Comparison of ENCODE assay signal across 28 cellular contexts in the genomic region with DNA sequence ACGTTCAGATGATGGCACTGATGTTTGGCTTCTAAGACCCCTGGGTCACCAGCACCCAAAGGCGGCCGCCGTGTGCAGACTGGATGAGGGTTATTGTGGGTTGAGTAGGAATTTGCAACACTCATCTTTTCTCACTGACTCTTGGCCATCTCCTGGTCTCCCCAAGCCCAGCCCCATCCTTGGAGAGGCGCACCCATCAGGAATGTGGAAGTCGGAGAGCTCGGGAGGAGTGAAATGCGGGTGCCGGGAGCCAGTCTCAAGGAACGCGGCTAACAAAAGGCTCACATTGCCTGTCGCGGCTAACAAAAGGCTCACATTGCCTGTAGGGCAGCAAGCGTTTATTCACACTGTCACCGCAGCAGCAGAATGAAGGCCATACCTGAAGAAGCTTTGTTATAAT.
DNase-seq lines count a peak whose midpoint lies in the region; ATAC-seq, FAIRE-seq and TF ChIP-seq lines count a peak whose summit lies in the region.
"Had no signal": no experiment of that assay in that cellular context is flagged by ENCODE, and none has a peak within 500 bp of the region (broad histone marks: within the 10 kb centered on the region; RNA-seq: fewer than 3 reads in every experiment).

No MANE protein-coding gene starts in this region.

- H2AFZ ChIP-seq in IMR-90 (replicated peaks; ENCODE audit: low read length, poor library complexity): peak overlapping the region; percentile 59
- 0 out of 2 replicates have a peak overlapping the region, but pooled peaks have one; percentile 21 for H2AFZ ChIP-seq in H1 (ENCODE audit: low read length)

- H3K56ac ChIP-seq in IMR-90 (ENCODE audit: extremely low read depth, insufficient read depth, low read length) (no peak overlapping the region), H1 (replicated peaks; ENCODE audit: insufficient read length, low read depth, low read length) (no peak overlapping the region)

- no peak overlapping the region for H3K4me3 ChIP-seq in AG10803 (ENCODE audit: low read length)
- H3K4me3 ChIP-seq in IMR-90 (ENCODE audit: insufficient read depth, low read depth, low read length): no peak overlapping the region
- H3K4me3 ChIP-seq in H1 (ENCODE audit: extremely low read depth in 1 of 4, insufficient read depth in 2 of 4, low read depth in 3 of 4, low read length in 4 of 4): no peak overlapping the region
- no peak overlapping the region for H3K4me3 ChIP-seq in esophagus muscularis mucosa
- H3K4me3 ChIP-seq: adrenal gland, left lung, Peyer's patch, right lobe of liver, transverse colon had no signal

- no peaks in the 10 kb centered on the region for H3K79me2 ChIP-seq in H1 (ENCODE audit: control insufficient read depth in 1 of 2, insufficient read depth in 2 of 2, low read length in 2 of 2)

- DNase-seq in AG10803 (ENCODE audit: low read depth): peak; percentile 10
- no peak for DNase-seq in IMR-90
- no peak for DNase-seq in H1 (ENCODE audit: low read depth in 1 of 2, low spot score in 2 of 2)
- no peak for DNase-seq in neural crest cell (ENCODE audit: low read depth, low spot score)
- DNase-seq in NCI-H1417 treated with DMSO at 0.1 percent for 48 hours (lab: John Stamatoyannopoulos, UW): no peak
- no peak for DNase-seq in esophagus muscularis mucosa (ENCODE audit: extremely low spot score)
- DNase-seq in NCI-H146 treated with DMSO at 0.1 percent for 48 hours (lab: John Stamatoyannopoulos, UW; ENCODE audit: unreplicated experiment): no peak
- DNase-seq: 8988T; activated CD4-positive, alpha-beta T cell treated with anti-CD3 and anti-CD28 coated beads for 4 hours; activated CD8-positive, alpha-beta T cell treated with anti-CD3 and anti-CD28 coated beads, Interleukin-2, amount 10 ng/mL, durations not matched to agents 7 days and 5 days; activated naive CD4-positive, alpha-beta T cell treated with anti-CD3 and anti-CD28 coated beads for 36 hours; adrenal gland; DMS79 treated with DMSO at 0.1 percent for 48 hours; hypothalamus; left lung; mesenchymal stem cell; NCI-H1436; Peyer's patch; right lobe of liver; stimulated activated CD4-positive, alpha-beta T cell treated with anti-CD3 and anti-CD28 coated beads, Interleukin-4, amount 100 ng/mL, for 24 hours; SW 1271; T-helper 9 cell; transverse colon had no signal

- intact Hi-C loops in IMR-90 (cut with micrococcal nuclease): no loop called here
- intact Hi-C loops in esophagus muscularis mucosa (cut with DNase I): no loop called here

- H2AK5ac ChIP-seq in IMR-90 (ENCODE audit: low read depth, low read length) (no peak overlapping the region), H1 (ENCODE audit: low read depth, low read length) (no peak overlapping the region)

- TF ChIP-seq EP300 in H1 (IDR thresholded peaks at IDR 0.05; ENCODE audit: borderline replicate concordance in 1 of 2, low read depth in 2 of 2, low read length in 2 of 2) (no peak), esophagus muscularis mucosa (IDR thresholded peaks at IDR 0.05) (no peak)

- H2BK20ac ChIP-seq in IMR-90 (ENCODE audit: low read depth, low read length) (no peak overlapping the region), H1 (ENCODE audit: low read length) (peak overlapping the region; percentile 61; the same call in 1 of the 2 replicates)

- H4K20me1 ChIP-seq in IMR-90 (ENCODE audit: insufficient read depth, low read length): no peaks in the 10 kb centered on the region
- no peaks in the 10 kb centered on the region for H4K20me1 ChIP-seq in H1 (replicated peaks in 1 of 2; ENCODE audit: control insufficient read depth in 1 of 2, insufficient read depth in 2 of 2, low read length in 2 of 2)

- TF ChIP-seq RAD21 in IMR-90 (IDR thresholded peaks at IDR 0.05; ENCODE audit: low read length) (no peak), H1 (IDR thresholded peaks at IDR 0.05 in 1 of 2, conservative IDR thresholded peaks at IDR 0.05 in 1 of 2; ENCODE audit: low read depth in 2 of 2, low read length in 2 of 2) (no peak)

- no peak overlapping the region for H4K91ac ChIP-seq in IMR-90 (ENCODE audit: insufficient read depth, low read depth, low read length)
- peak overlapping the region; percentile 66 for H4K91ac ChIP-seq in H1 (replicated peaks; ENCODE audit: insufficient read length, low read length)

- in situ Hi-C loops in IMR-90 (cut with MboI; ENCODE audit: low sequenced_read_pairs): no loop called here

- no peaks in the 10 kb centered on the region for H3K9me3 Mint-ChIP-seq in neural crest cell
- H3K9me3 Mint-ChIP-seq: activated naive CD4-positive, alpha-beta T cell treated with anti-CD3 and anti-CD28 coated beads for 36 hours had no signal

- H4K8ac ChIP-seq in IMR-90 (ENCODE audit: low read depth in 2 of 2, low read length in 2 of 2) (no peak overlapping the region), H1 (ENCODE audit: extremely low read depth, insufficient read depth, low read length) (no peak overlapping the region)

- dilution Hi-C loops in IMR-90 (cut with HindIII; ENCODE audit: low sequenced_read_pairs, unreplicated experiment): no loop called here

- H3K27me3 ChIP-seq in IMR-90 (ENCODE audit: control insufficient read depth, insufficient read depth, low read length) (peaks cover 31% of the 10 kb centered on the region), H1 (replicated peaks in 1 of 4; ENCODE audit: control insufficient read depth in 3 of 4, extremely low read depth in 1 of 4, insufficient read depth in 3 of 4, low read length in 3 of 4) (peaks cover 0 to 7% (median 1%) of the 10 kb centered on the region in 4 experiments; a peak in 1 of 7 replicates), esophagus muscularis mucosa (peaks cover 0 to 86% (median 6%) of the 10 kb centered on the region in 4 donors)
- H3K27me3 ChIP-seq: Peyer's patch, right lobe of liver had no signal

- H2BK5ac ChIP-seq in IMR-90 (ENCODE audit: low read depth, low read length, poor library complexity, severe bottlenecking) (no peak overlapping the region), H1 (ENCODE audit: low read depth, low read length) (0 out of 2 replicates have a peak overlapping the region, but pooled peaks have one; percentile 9)

- 61% methylated on average over 10 of the region's 15 CpGs; no CpG with 5 or more reads in 1 of the 2 experiments for WGBS in IMR-90 (ENCODE audit: extremely low coverage in 2 of 2, insufficient read length in 1 of 2), 2 experiments
- WGBS in H1 (ENCODE audit: extremely low coverage in 1 of 2, insufficient coverage in 1 of 2, insufficient read length in 1 of 2, insufficient replicate concordance in 2 of 2, low coverage in 1 of 2, low lambda C conversion rate in 2 of 2, missing lambda C conversion rate in 1 of 2), 2 experiments: 40% methylated on average over 15 of the region's 15 CpGs; no CpG with 5 or more reads in 1 of the 2 experiments
- 41% methylated on average over 15 of the region's 15 CpGs for WGBS in esophagus muscularis mucosa

- H3K36me3 Mint-ChIP-seq in neural crest cell (ENCODE audit: low read depth): no peaks in the 10 kb centered on the region
- H3K36me3 Mint-ChIP-seq: CD14-positive monocyte had no signal

- TF ChIP-seq CTCF in AG10803 (conservative IDR thresholded peaks at IDR 0.05; ENCODE audit: low read length): no peak
- no peak for TF ChIP-seq CTCF in IMR-90 (conservative IDR thresholded peaks at IDR 0.05; ENCODE audit: low read depth, low read length)
- no peak for TF ChIP-seq CTCF in H1 (IDR thresholded peaks at IDR 0.05; ENCODE audit: control extremely low read depth in 1 of 3, insufficient read depth in 1 of 3, low read depth in 1 of 3, low read length in 3 of 3)
- no peak for TF ChIP-seq CTCF in neural crest cell (conservative IDR thresholded peaks at IDR 0.05)
- no peak for TF ChIP-seq CTCF in esophagus muscularis mucosa (IDR thresholded peaks at IDR 0.05)

- H3K9ac ChIP-seq in IMR-90 (ENCODE audit: low read depth, low read length) (no peak overlapping the region), H1 (replicated peaks in 1 of 4; ENCODE audit: extremely low read depth in 1 of 4, low read depth in 3 of 4, low read length in 3 of 4) (no peak overlapping the region)

- peaks cover 2% of the 10 kb centered on the region; the same call in 1 of the 2 replicates for H3K4me1 ChIP-seq in IMR-90 (ENCODE audit: control insufficient read depth, insufficient read depth, low read length)
- H3K4me1 ChIP-seq in H1 (replicated peaks in 1 of 4; ENCODE audit: control insufficient read depth in 3 of 4, insufficient read depth in 4 of 4, low read length in 3 of 4): peaks cover 3 to 20% (median 9%) of the 10 kb centered on the region in 4 experiments
- peaks cover 0 to 3% (median 0%) of the 10 kb centered on the region in 4 donors for H3K4me1 ChIP-seq in esophagus muscularis mucosa
- H3K4me1 ChIP-seq: adrenal gland, left lung, Peyer's patch, right lobe of liver, transverse colon had no signal

- no peaks in the 10 kb centered on the region for H3K79me1 ChIP-seq in IMR-90 (ENCODE audit: low read depth in 1 of 2, low read length in 2 of 2)
- no peaks in the 10 kb centered on the region for H3K79me1 ChIP-seq in H1 (ENCODE audit: low read depth, low read length)

- H3K9me1 ChIP-seq in IMR-90 (ENCODE audit: insufficient read depth, low read length): peaks cover 4% of the 10 kb centered on the region

- no peak overlapping the region for H2BK15ac ChIP-seq in IMR-90 (ENCODE audit: low read depth, low read length)
- peak overlapping the region; percentile 72; the same call in 1 of the 2 replicates for H2BK15ac ChIP-seq in H1 (ENCODE audit: low read length)

- H3K4me1 Mint-ChIP-seq in neural crest cell: peaks cover 25% of the 10 kb centered on the region
- H3K4me1 Mint-ChIP-seq: CD14-positive monocyte had no signal

- POLR2A ChIA-PET in IMR-90 (lab: Charles Lee; ENCODE audit: unreplicated experiment) (no interaction called here), H1 (lab: Charles Lee; ENCODE audit: partially characterized antibody) (interaction anchor here (1.0 to 2.9 kb wide), 2 partner anchors 8 to 17 kb away, joined by 3 to 6 read pairs; no protein-coding TSS in a partner anchor)

- 0 out of 2 replicates have a peak overlapping the region, but pooled peaks have one; percentile 27 for H2BK12ac ChIP-seq in H1 (ENCODE audit: low read depth, low read length)

- peak overlapping the region; percentile 51 for H3K27ac Mint-ChIP-seq in neural crest cell (ENCODE audit: unreplicated experiment)
- H3K27ac Mint-ChIP-seq: activated CD8-positive, alpha-beta T cell treated with anti-CD3 and anti-CD28 coated beads, Interleukin-2, amount 10 ng/mL, durations not matched to agents 7 days and 5 days; activated naive CD4-positive, alpha-beta T cell treated with anti-CD3 and anti-CD28 coated beads for 36 hours; CD14-positive monocyte; progenitor cell of endocrine pancreas had no signal

- H3K4me3 Mint-ChIP-seq in neural crest cell: no peak overlapping the region
- H3K4me3 Mint-ChIP-seq: activated CD8-positive, alpha-beta T cell treated with anti-CD3 and anti-CD28 coated beads, Interleukin-2, amount 10 ng/mL, durations not matched to agents 7 days and 5 days; activated naive CD4-positive, alpha-beta T cell treated with anti-CD3 and anti-CD28 coated beads for 36 hours had no signal

- no peak for TF ChIP-seq POLR2A in IMR-90 (IDR thresholded peaks at IDR 0.05; ENCODE audit: low read depth, low read length)
- no peak for TF ChIP-seq POLR2A in H1 (IDR thresholded peaks at IDR 0.05; ENCODE audit: control extremely low read depth in 1 of 2, low read depth in 2 of 2, low read length in 2 of 2)
- no peak for TF ChIP-seq POLR2A in esophagus muscularis mucosa (IDR thresholded peaks at IDR 0.05; ENCODE audit: low read depth)

- BruUV-seq in IMR-90 (replicated peaks; lab: Mats Ljungman, UMichigan): no TSS peak

- peaks cover 41% of the 10 kb centered on the region for H3K27me3 Mint-ChIP-seq in neural crest cell (ENCODE audit: low read depth)

- no peak overlapping the region for H4K5ac ChIP-seq in IMR-90 (ENCODE audit: low read depth, low read length)
- no peak overlapping the region for H4K5ac ChIP-seq in H1 (ENCODE audit: insufficient read length, low read depth, low read length)

- H3K4me2 ChIP-seq in IMR-90 (ENCODE audit: low read depth, low read length): no peak overlapping the region
- peak overlapping the region; percentile 17 to 18; a peak in 2 of 4 replicates for H3K4me2 ChIP-seq in H1 (ENCODE audit: insufficient read depth in 1 of 2, low read depth in 2 of 2, low read length in 2 of 2)

- CTCF ChIA-PET in IMR-90 (lab: Yijun Ruan, JAX): no interaction called here
- CTCF ChIA-PET in H1 (lab: Charles Lee; ENCODE audit: partially characterized antibody): interaction anchor here (1.4 to 2.7 kb wide), 4 partner anchors 8 to 48 kb away, joined by 4 to 14 read pairs (median 6); no protein-coding TSS in a partner anchor

- H3K27ac ChIP-seq in IMR-90 (ENCODE audit: insufficient read depth, low read length) (no peak overlapping the region), H1 (ENCODE audit: low read depth, low read length) (no peak overlapping the region), esophagus muscularis mucosa (replicated peaks in 1 of 4) (no peak overlapping the region)
- H3K27ac ChIP-seq: adrenal gland, left lung, Peyer's patch, right lobe of liver, transverse colon, VCaP had no signal

- H3K23ac ChIP-seq in IMR-90 (ENCODE audit: low read depth, low read length) (no peak overlapping the region), H1 (ENCODE audit: insufficient read length) (no peak overlapping the region)

- ATAC-seq in IMR-90 (ENCODE audit: low read depth): no peak
- ATAC-seq in GM21619 (IDR thresholded peaks at IDR 0.05; ENCODE audit: unreplicated experiment): no peak
- ATAC-seq: activated CD8-positive, alpha-beta T cell treated with anti-CD3 and anti-CD28 coated beads, Interleukin-2, amount 10 ng/mL, durations not matched to agents 7 days and 5 days; HCT116; left lung; right lobe of liver had no signal

- H3K4ac ChIP-seq in IMR-90 (ENCODE audit: low read depth, low read length) (no peak overlapping the region; the same call in 1 of the 2 replicates), H1 (replicated peaks; ENCODE audit: insufficient read length, low read depth, low read length) (no peak overlapping the region)

- no peak for FAIRE-seq in H1 (lab: Jason Lieb, UNC)

- H3K9me3 ChIP-seq in IMR-90 (ENCODE audit: control insufficient read depth, insufficient read depth, low read length) (no peaks in the 10 kb centered on the region), H1 (ENCODE audit: insufficient read depth in 2 of 2, low read depth in 1 of 2, low read length in 1 of 2) (0 out of 4 replicates have a peak, but pooled peaks cover 0 to 2% of the 10 kb centered on the region in 2 experiments), esophagus muscularis mucosa (no peaks in the 10 kb centered on the region)
- H3K9me3 ChIP-seq: adrenal gland, left lung, Peyer's patch, right lobe of liver, transverse colon had no signal

- H3K14ac ChIP-seq in IMR-90 (replicated peaks; ENCODE audit: low read depth, low read length): no peak overlapping the region
- H3K14ac ChIP-seq in H1 (ENCODE audit: insufficient read length): no peak overlapping the region

- H2AK9ac ChIP-seq in IMR-90 (replicated peaks; ENCODE audit: low read depth, low read length, poor library complexity): no peak overlapping the region

- H3K36me3 ChIP-seq in IMR-90 (ENCODE audit: control insufficient read depth, insufficient read depth, low read length) (no peaks in the 10 kb centered on the region), H1 (ENCODE audit: control insufficient read depth in 2 of 4, insufficient read depth in 4 of 4, low read length in 3 of 4) (no peaks in the 10 kb centered on the region), esophagus muscularis mucosa (no peaks in the 10 kb centered on the region)
- H3K36me3 ChIP-seq: adrenal gland, left lung, Peyer's patch, right lobe of liver, transverse colon had no signal

- H2BK120ac ChIP-seq in IMR-90 (ENCODE audit: low read depth, low read length) (no peak overlapping the region), H1 (replicated peaks; ENCODE audit: low read depth, low read length) (no peak overlapping the region)

- H3K23me2 ChIP-seq in H1 (ENCODE audit: low read depth, low read length): no peaks in the 10 kb centered on the region

- H3K18ac ChIP-seq in IMR-90 (ENCODE audit: low read depth, low read length) (no peak overlapping the region), H1 (ENCODE audit: extremely low read depth, low read length) (peak overlapping the region; percentile 32; the same call in 1 of the 2 replicates)
